34 cellular contexts compared by ENCODE assay signal in the genomic region with DNA sequence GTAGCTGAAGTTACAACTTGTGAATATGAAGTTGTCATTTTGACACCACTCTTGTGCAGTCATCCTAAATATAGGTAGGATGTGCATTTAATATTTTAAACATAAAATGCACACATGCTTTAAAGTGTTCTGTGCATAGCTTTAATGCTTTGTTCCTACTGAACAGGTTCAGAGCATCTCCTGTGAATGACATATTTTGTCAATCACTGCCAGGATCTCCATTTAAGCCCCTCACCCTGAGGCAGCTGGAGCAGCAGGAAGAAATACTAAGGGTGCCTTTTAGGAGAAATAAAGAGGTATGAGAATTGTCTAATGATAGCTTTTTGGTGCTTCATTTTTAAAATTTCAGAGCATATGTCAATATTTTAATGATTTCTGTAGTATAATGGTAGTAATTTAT.
"Had no signal": no experiment of that assay in that cellular context is flagged by ENCODE, and none has a peak within 500 bp of the region (broad histone marks: within the 10 kb centered on the region; RNA-seq: fewer than 3 reads in every experiment).

No MANE protein-coding gene starts in this region.

- DNase-seq: Karpas-422, Kasumi-1, KG1, MG63, MM.1S, MV-4-11, NCI-H1048, NCI-H1092, NCI-H1092 treated with DMSO at 0.1 percent for 48 hours, NCI-H1105, NCI-H1105 treated with DMSO at 0.1 percent for 48 hours, NCI-H1417, NCI-H1417 treated with DMSO at 0.1 percent for 48 hours, NCI-H1436, NCI-H1436 treated with DMSO at 0.1 percent for 48 hours, NCI-H146, NCI-H1694, NCI-H1694 treated with DMSO at 0.1 percent for 48 hours, NCI-H187, NCI-H187 treated with DMSO at 0.1 percent for 48 hours, NCI-H1930, NCI-H2029, NCI-H2029 treated with DMSO at 0.1 percent for 48 hours, NCI-H2081, NCI-H2081 treated with DMSO at 0.1 percent for 48 hours, NCI-H2107, NCI-H2171, NCI-H2171 treated with DMSO at 0.1 percent for 48 hours, NCI-H2227 treated with DMSO at 0.1 percent for 48 hours, NCI-H226, NCI-H345, NCI-H446, NCI-H446 treated with DMSO at 0.1 percent for 48 hours had no signal

- H3K9me3 ChIP-seq: MG63 had no signal

- H3K27ac ChIP-seq: KMS-11 had no signal

- H3K4me2 ChIP-seq: KMS-11 had no signal

- H3K27me3 ChIP-seq: MG63 had no signal

- H3K9ac ChIP-seq: KMS-11 had no signal

- H3K4me3 ChIP-seq: MG63 had no signal
